Comparison of ENCODE assay signal across 8 cellular contexts in the genomic region with DNA sequence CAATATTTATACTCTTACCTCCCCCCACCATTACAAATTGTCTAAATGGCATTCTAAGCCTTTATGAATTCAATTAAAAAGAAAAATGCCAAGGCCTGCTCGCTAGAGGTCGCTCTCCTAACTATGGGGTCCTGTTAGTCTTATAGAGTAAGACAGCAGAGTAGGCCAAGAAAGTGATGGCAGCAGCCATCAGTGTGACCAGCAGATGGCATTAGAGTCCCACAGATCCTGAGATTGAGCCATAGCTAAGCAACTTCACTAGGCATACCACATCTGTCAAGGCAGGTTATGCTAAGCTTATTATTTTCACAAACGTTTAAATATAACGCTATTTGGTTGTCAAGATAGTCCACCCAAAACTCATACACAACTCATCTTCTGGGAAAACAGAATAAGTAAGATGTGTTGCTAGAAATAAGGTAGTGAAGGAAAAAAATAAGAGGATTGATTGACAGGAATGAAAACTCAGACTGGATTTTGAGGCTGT. TPM values are rescaled to one million over a fixed set of nuclear protein-coding genes. Genes with fewer than 3 reads are reported as not detected.
DNase-seq lines count a peak whose midpoint lies in the region; ATAC-seq and TF ChIP-seq lines count a peak whose summit lies in the region.

No MANE protein-coding gene starts in this region.

- TF ChIP-seq POLR2A in vagina (IDR thresholded peaks at IDR 0.05) = no peak

- no peaks in the 10 kb centered on the region for H3K9me3 Mint-ChIP-seq in activated naive CD4-positive, alpha-beta T cell treated with anti-CD3 and anti-CD28 coated beads, Interleukin-2, amount 50 U/mL, for 72 hours
- H3K9me3 Mint-ChIP-seq in progenitor cell of endocrine pancreas (ENCODE audit: low read depth) = no peaks in the 10 kb centered on the region

- no peaks in the 10 kb centered on the region for H3K36me3 Mint-ChIP-seq in activated naive CD4-positive, alpha-beta T cell treated with anti-CD3 and anti-CD28 coated beads, Interleukin-2, amount 50 U/mL, for 72 hours
- no peaks in the 10 kb centered on the region for H3K36me3 Mint-ChIP-seq in progenitor cell of endocrine pancreas (ENCODE audit: insufficient read depth)

- H3K9me3 ChIP-seq in vagina = no peaks in the 10 kb centered on the region

- H3K27ac ChIP-seq in vagina = no peak overlapping the region

- no peaks in the 10 kb centered on the region for H3K27me3 Mint-ChIP-seq in progenitor cell of endocrine pancreas

- ATAC-seq in GM18498 (IDR thresholded peaks at IDR 0.05; ENCODE audit: unreplicated experiment) (peak; percentile 99), HG02852 (IDR thresholded peaks at IDR 0.05; ENCODE audit: unreplicated experiment) (peak; percentile 100), Right ventricle myocardium inferior (peak; percentile 99)
- ATAC-seq in activated naive CD4-positive, alpha-beta T cell treated with anti-CD3 and anti-CD28 coated beads, Interleukin-2, amount 50 U/mL, for 72 hours = peak; percentile 100

- no peak overlapping the region for H3K4me3 ChIP-seq in vagina

- H3K27me3 ChIP-seq in vagina = no peaks in the 10 kb centered on the region

- TF ChIP-seq CTCF in progenitor cell of endocrine pancreas (IDR thresholded peaks at IDR 0.05; ENCODE audit: unreplicated experiment) = peak; percentile 100
- TF ChIP-seq CTCF in vagina (IDR thresholded peaks at IDR 0.05) = peak; percentile 96 to 99 (median 99)

- intact Hi-C loops in Right ventricle myocardium inferior (cut with DNase I) (loop anchor here (2.0 to 10.0 kb wide), 3 partner anchors 131 to 521 kb away; no protein-coding TSS in a partner anchor), vagina (cut with DNase I) (loop anchor here (10.0 kb wide), 1 partner anchor 129 kb away; no protein-coding TSS in a partner anchor)

- no peaks in the 10 kb centered on the region for H3K4me1 ChIP-seq in vagina

- H3K4me1 Mint-ChIP-seq in progenitor cell of endocrine pancreas (ENCODE audit: low read depth) = no peaks in the 10 kb centered on the region

- no peak overlapping the region for H3K27ac Mint-ChIP-seq in activated naive CD4-positive, alpha-beta T cell treated with anti-CD3 and anti-CD28 coated beads, Interleukin-2, amount 50 U/mL, for 72 hours
- no peak overlapping the region for H3K27ac Mint-ChIP-seq in progenitor cell of endocrine pancreas

- no peaks in the 10 kb centered on the region for H3K36me3 ChIP-seq in vagina

- DNase-seq in NCI-H1417 treated with DMSO at 0.1 percent for 48 hours (lab: John Stamatoyannopoulos, UW) (peak; percentile 94), SKM-1 (lab: John Stamatoyannopoulos, UW; ENCODE audit: unreplicated experiment) (peak; percentile 93), Right ventricle myocardium inferior (ENCODE audit: missing footprints) (peak; percentile 84), progenitor cell of endocrine pancreas (ENCODE audit: low spot score, unreplicated experiment) (peak; percentile 67), vagina (ENCODE audit: extremely low spot score in 2 of 2) (peak in 1 of 2 donors; percentile 92)
- DNase-seq in activated naive CD4-positive, alpha-beta T cell treated with anti-CD3 and anti-CD28 coated beads, Interleukin-2, amount 50 U/mL, for 72 hours (ENCODE audit: low spot score in 2 of 2) = peak; percentile 79 to 83

- H3K4me3 Mint-ChIP-seq in progenitor cell of endocrine pancreas (ENCODE audit: low read depth) = no peak overlapping the region

RNA-seq across cellular contexts. Expression of gene SCAF8, which starts 57.6 kb away (rescaled TPM):
- 10 to 100 TPM; 25.4 to 28.2 TPM for total RNA-seq in activated naive CD4-positive, alpha-beta T cell treated with anti-CD3 and anti-CD28 coated beads, Interleukin-2, amount 50 U/mL, for 72 hours
- 47.4 TPM for total RNA-seq in Right ventricle myocardium inferior
- 69.5 and 70.2 TPM in 2 replicates for total RNA-seq in progenitor cell of endocrine pancreas
- total RNA-seq in vagina = 37.8 TPM
